Comparison of ENCODE assay signal across 19 cellular contexts in the genomic region with DNA sequence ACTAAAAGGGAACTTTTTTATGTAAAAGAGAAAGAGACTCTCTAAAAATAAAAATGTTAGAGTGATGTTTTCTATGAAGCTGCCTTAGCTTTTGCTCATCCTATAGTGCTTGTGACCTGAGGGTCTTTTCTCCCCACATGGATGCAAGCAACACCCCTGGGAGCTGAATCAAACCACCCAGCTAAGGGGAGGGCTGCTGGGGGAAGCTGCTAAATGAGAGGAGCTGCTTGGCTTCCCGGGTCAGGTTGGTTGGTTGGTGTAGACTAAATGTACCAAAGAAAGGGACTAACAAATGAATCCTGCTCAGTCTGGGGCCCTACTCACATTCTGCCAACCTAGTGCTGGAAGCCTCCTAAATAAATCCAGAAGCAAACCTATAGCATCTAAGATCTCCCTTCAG. TPM values are rescaled to one million over a fixed set of nuclear protein-coding genes. Genes with fewer than 3 reads are reported as not detected.
DNase-seq lines count a peak whose midpoint lies in the region; TF ChIP-seq lines count a peak whose summit lies in the region.
"Had no signal": no experiment of that assay in that cellular context is flagged by ENCODE, and none has a peak within 500 bp of the region (broad histone marks: within the 10 kb centered on the region; RNA-seq: fewer than 3 reads in every experiment).

No MANE protein-coding gene starts in this region.

- no peak overlapping the region for H3K4me3 Mint-ChIP-seq in chondrocyte (ENCODE audit: unreplicated experiment)
- peak overlapping the region; percentile 10 to 97 (median 11) for H3K4me3 Mint-ChIP-seq in nephron
- H3K4me3 Mint-ChIP-seq: CD4-positive, alpha-beta memory T cell had no signal

- H3K4me3 ChIP-seq in transverse colon = no peak overlapping the region
- H3K4me3 ChIP-seq: GM12878, SJCRH30 had no signal

- peaks cover 0 to 23% (median 11%) of the 10 kb centered on the region in 4 donors for H3K4me1 ChIP-seq in transverse colon
- H3K4me1 ChIP-seq: SJCRH30 had no signal

- H3K4me1 Mint-ChIP-seq in chondrocyte (ENCODE audit: low read depth) (peaks cover 34% of the 10 kb centered on the region), nephron (peaks cover 38% of the 10 kb centered on the region)

- no peaks in the 10 kb centered on the region for H3K9me3 Mint-ChIP-seq in chondrocyte (ENCODE audit: low read depth)
- H3K9me3 Mint-ChIP-seq in nephron = no peaks in the 10 kb centered on the region
- H3K9me3 Mint-ChIP-seq: GM23338 had no signal

- H3K36me3 Mint-ChIP-seq in chondrocyte (ENCODE audit: low read depth) (no peaks in the 10 kb centered on the region), nephron (ENCODE audit: low read depth) (no peaks in the 10 kb centered on the region)
- H3K36me3 Mint-ChIP-seq: CD4-positive, alpha-beta memory T cell had no signal

- peaks cover 25% of the 10 kb centered on the region for H3K27me3 ChIP-seq in transverse colon

- no peak for TF ChIP-seq CTCF in chondrocyte (IDR thresholded peaks at IDR 0.05)
- no peak for TF ChIP-seq CTCF in nephron (IDR thresholded peaks at IDR 0.05; ENCODE audit: unreplicated experiment in 3 of 3)
- no peak for TF ChIP-seq CTCF in transverse colon (IDR thresholded peaks at IDR 0.05)

- H3K9me3 ChIP-seq in transverse colon = no peaks in the 10 kb centered on the region
- H3K9me3 ChIP-seq: SJCRH30 had no signal

- in situ Hi-C loops in G401 (cut with HindIII; ENCODE audit: low sequenced_read_pairs) = no loop called here
- in situ Hi-C loops in transverse colon (cut with MboI; ENCODE audit: low pct_ligation_motif_present in 1 of 4, low pct_unique_long_range_greater_than_20kb in 1 of 4, low sequenced_read_pairs in 3 of 4) = no loop called here

- H3K27ac ChIP-seq in transverse colon = peak overlapping the region in 3 of 4 donors; percentile 61 to 68 (median 62)
- H3K27ac ChIP-seq: SJCRH30 had no signal

- intact Hi-C loops in transverse colon (cut with DNase I; ENCODE audit: low total_unique reads) = loop anchor here (5.0 kb wide), 1 partner anchor 550 kb away; no protein-coding TSS in a partner anchor

- WGBS in transverse colon (ENCODE audit: low coverage in 1 of 2), 2 donors = 54% methylated on average over 1 of the region's 1 CpG; no CpG with 5 or more reads in 1 of the 2 donors

- H3K36me3 ChIP-seq in transverse colon = no peaks in the 10 kb centered on the region
- H3K36me3 ChIP-seq: SJCRH30 had no signal

- TF ChIP-seq POLR2A in transverse colon (IDR thresholded peaks at IDR 0.05) = no peak

- no peak for TF ChIP-seq EP300 in transverse colon (IDR thresholded peaks at IDR 0.05; ENCODE audit: low read depth)

- H3K27me3 Mint-ChIP-seq in chondrocyte (ENCODE audit: low read depth) = no peaks in the 10 kb centered on the region
- peaks cover 10% of the 10 kb centered on the region for H3K27me3 Mint-ChIP-seq in nephron (ENCODE audit: low read depth)

- DNase-seq in G401 (ENCODE audit: low spot score) = peak; percentile 13
- DNase-seq in chondrocyte (ENCODE audit: low spot score) = no peak
- DNase-seq in transverse colon = no peak
- DNase-seq in activated CD4-positive, CD25-positive, alpha-beta regulatory T cell treated with anti-CD3 and anti-CD28 coated beads, Interleukin-2, amount 50 U/mL, for 72 hours = no peak
- no peak for DNase-seq in NCI-H2029 treated with DMSO at 0.1 percent for 48 hours (lab: John Stamatoyannopoulos, UW)
- no peak for DNase-seq in stimulated activated CD4-positive, alpha-beta T cell treated with anti-CD3 and anti-CD28 coated beads, Interleukin-1b, Interleukin-23, amount 100 ng/mL, for 48 hours
- DNase-seq in NCI-H146 (lab: John Stamatoyannopoulos, UW) = no peak
- DNase-seq: ACHN; AML-193; Calu3; CD4-positive, alpha-beta memory T cell; HCEC 1CT; MM.1S; NCI-H1092 treated with DMSO at 0.1 percent for 48 hours; NCI-H2081 treated with DMSO at 0.1 percent for 48 hours; SJCRH30 had no signal

- H3K27ac Mint-ChIP-seq in chondrocyte (ENCODE audit: unreplicated experiment) (peak overlapping the region; percentile 71), nephron (peak overlapping the region; percentile 94 to 98 (median 97))
- H3K27ac Mint-ChIP-seq: CD4-positive, alpha-beta memory T cell; GM23338 had no signal

RNA-seq across cellular contexts. Expression of a gene that starts 35.0 kb away (rescaled TPM):
- 0.62 and 3.0 TPM in 2 replicates for total RNA-seq in G401 (2014; rRNA removed; shearing (Covaris generic))
- total RNA-seq in chondrocyte (113 to 172 TPM (median 127 TPM) in 3 replicates), transverse colon (10 to 100 TPM in 2 of 4 donors, 1 to 10 TPM in 2; 9.0 to 20.2 (median 14.5) TPM)
- total RNA-seq: Calu3, SJCRH30 had no signal
